25 cellular contexts compared by ENCODE assay signal in the genomic region with DNA sequence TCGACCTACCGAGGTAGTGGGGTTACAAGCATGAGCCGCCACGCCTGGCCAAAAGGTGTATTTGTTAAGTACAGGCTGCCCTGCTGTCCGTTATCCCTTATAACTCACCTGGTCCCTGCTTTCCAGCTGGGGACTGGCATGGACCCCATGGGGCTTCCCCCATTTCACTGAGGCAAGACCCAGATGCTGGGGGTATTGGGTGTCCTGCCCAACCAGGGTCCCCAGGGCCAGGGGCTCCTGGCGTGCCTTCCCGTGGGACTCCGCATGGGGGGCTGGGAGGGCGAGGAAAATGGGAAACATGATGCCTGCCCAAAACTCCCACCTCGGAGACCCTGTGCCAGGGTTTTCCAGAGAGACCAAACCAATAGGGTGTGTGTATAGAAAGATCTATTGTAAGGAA.
"Had no signal": no experiment of that assay in that cellular context is flagged by ENCODE, and none has a peak within 500 bp of the region (broad histone marks: within the 10 kb centered on the region; RNA-seq: fewer than 3 reads in every experiment).

No MANE protein-coding gene starts in this region.

- H3K36me3 ChIP-seq: esophagus muscularis mucosa, sigmoid colon, vagina had no signal

- FAIRE-seq: small intestine had no signal

- H3K4me3 ChIP-seq: esophagus muscularis mucosa, sigmoid colon, vagina had no signal

- H3K9me3 ChIP-seq: esophagus muscularis mucosa, sigmoid colon, vagina had no signal

- DNase-seq: activated CD4-positive, alpha-beta T cell treated with anti-CD3 and anti-CD28 coated beads, Interleukin-2, amount 10 ng/mL, durations not matched to agents 7 days and 5 days; activated CD4-positive, CD25-positive, alpha-beta regulatory T cell treated with anti-CD3 and anti-CD28 coated beads, Interleukin-2, amount 50 U/mL, for 72 hours; activated CD8-positive, alpha-beta T cell treated with anti-CD3 and anti-CD28 coated beads for 36 hours; activated gamma-delta T cell treated with Interleukin-2 at 50 U/mL for 16 hours; activated naive CD4-positive, alpha-beta T cell treated with anti-CD3 and anti-CD28 coated beads, Interleukin-2, amount 50 U/mL, for 16 hours; activated T-cell treated with anti-CD3 and anti-CD28 coated beads, Interleukin-2, amount 50 U/mL, for 4 hours; amniotic stem cell; central memory CD4-positive, alpha-beta T cell; dermis blood vessel endothelial cell; effector CD4-positive, alpha-beta T cell; foreskin melanocyte; mesenchymal stem cell; natural killer cell; sigmoid colon; small intestine; stimulated activated CD4-positive, alpha-beta T cell treated with anti-CD3 and anti-CD28 coated beads, Interleukin-1b, Interleukin-23, amount 100 ng/mL, for 48 hours; stimulated activated CD4-positive, alpha-beta T cell treated with anti-CD3 and anti-CD28 coated beads, Interleukin-4, amount 100 ng/mL, for 4 hours; stimulated activated CD8-positive, alpha-beta memory T cell treated with anti-CD3 and anti-CD28 coated beads, Interleukin-4, amount 100 ng/mL, for 48 hours; stimulated activated naive CD8-positive, alpha-beta T cell treated with anti-CD3 and anti-CD28 coated beads, Interleukin-15, amount 100 ng/mL, for 72 hours; substantia nigra; T-helper 2 cell had no signal

- H3K27me3 ChIP-seq: sigmoid colon, vagina had no signal

- ATAC-seq: activated CD8-positive, alpha-beta T cell treated with anti-CD3 and anti-CD28 coated beads for 36 hours; activated T-cell treated with anti-CD3 and anti-CD28 coated beads, Interleukin-2, amount 50 U/mL, for 4 hours; activated T-helper 17 cell treated with anti-CD3 and anti-CD28 coated beads, Interleukin-2, amount 50 U/mL, for 72 hours; natural killer cell; stimulated activated memory B cell treated with anti-CD40 and anti-IgM and Interleukin-4, amounts not matched to agents 10 μg/mL and 1 μg/mL and 100 μg/mL, for 72 hours; stimulated activated naive CD8-positive, alpha-beta T cell treated with anti-CD3 and anti-CD28 coated beads, Interleukin-15, amount 100 ng/mL, for 72 hours had no signal

- H3K27ac ChIP-seq: esophagus muscularis mucosa, sigmoid colon, vagina had no signal
